In genomic region chr9:114930063-114930812, GRCh38 we compare ENCODE assay signal across 9 cellular contexts. TPM values are rescaled to one million over a fixed set of nuclear protein-coding genes. Genes with fewer than 3 reads are reported as not detected.
DNase-seq lines count a peak whose midpoint lies in the region; ATAC-seq and TF ChIP-seq lines count a peak whose summit lies in the region.
"Had no signal": no experiment of that assay in that cellular context is flagged by ENCODE, and none has a peak within 500 bp of the region (broad histone marks: within the 10 kb centered on the region; RNA-seq: fewer than 3 reads in every experiment).

TSS of gene TNFSF8 (minus strand) at chr9:114930591. CDS start at chr9:114930303, 288 bp downstream.

- CTCF ChIA-PET in Calu3 (lab: Charles Lee), result no interaction called here

- H3K27ac Mint-ChIP-seq in T-helper 17 cell, result peak within 1 kb of the TSS; percentile 100
- H3K27ac Mint-ChIP-seq in activated naive CD8-positive, alpha-beta T cell treated with anti-CD3 and anti-CD28 coated beads, Interleukin-2, amount 50 U/mL, for 24 hours, result peak within 1 kb of the TSS; percentile 96
- H3K27ac Mint-ChIP-seq in Calu3 (ENCODE audit: unreplicated experiment), result no peak within 1 kb of the TSS

- no peaks in the 10 kb centered on the region for H3K27me3 Mint-ChIP-seq in T-helper 17 cell
- no peaks in the 10 kb centered on the region for H3K27me3 Mint-ChIP-seq in activated naive CD8-positive, alpha-beta T cell treated with anti-CD3 and anti-CD28 coated beads, Interleukin-2, amount 50 U/mL, for 24 hours
- H3K27me3 Mint-ChIP-seq in Calu3 (ENCODE audit: unreplicated experiment), result peaks cover 80% of the 10 kb centered on the region

- H3K9me3 Mint-ChIP-seq in activated naive CD8-positive, alpha-beta T cell treated with anti-CD3 and anti-CD28 coated beads, Interleukin-2, amount 50 U/mL, for 24 hours, result no peaks in the 10 kb centered on the region
- H3K9me3 Mint-ChIP-seq in Calu3 (ENCODE audit: low read depth, unreplicated experiment), result no peaks in the 10 kb centered on the region

- peak; percentile 38 to 55 (median 44) for DNase-seq in T-helper 17 cell
- peak; percentile 60 for DNase-seq in activated naive CD8-positive, alpha-beta T cell treated with anti-CD3 and anti-CD28 coated beads, Interleukin-2, amount 50 U/mL, for 24 hours
- DNase-seq in stimulated activated CD4-positive, alpha-beta T cell treated with anti-CD3 and anti-CD28 coated beads, Interleukin-12 subunit alpha, Interleukin-12 subunit beta, amount 100 ng/mL, for 24 hours (ENCODE audit: low read depth in 2 of 2), result peak; percentile 48 to 64
- no peak for DNase-seq in GM03348 (ENCODE audit: low spot score)
- DNase-seq in Calu3, result no peak
- DNase-seq in AG08395 (ENCODE audit: low spot score), result no peak
- DNase-seq in DMS79 treated with DMSO at 0.1 percent for 48 hours (lab: John Stamatoyannopoulos, UW), result no peak

- intact Hi-C loops in Calu3 (cut with micrococcal nuclease; ENCODE audit: unreplicated experiment), result loop anchor here (10.0 kb wide), 1 partner anchor 55 kb away; no protein-coding TSS in a partner anchor

- ATAC-seq in GM18502 (IDR thresholded peaks at IDR 0.05; ENCODE audit: poor library complexity, unreplicated experiment) (peak; percentile 55), T-helper 17 cell (peak; percentile 83)
- ATAC-seq in activated naive CD8-positive, alpha-beta T cell treated with anti-CD3 and anti-CD28 coated beads, Interleukin-2, amount 50 U/mL, for 24 hours, result peak; percentile 83

- H3K4me1 Mint-ChIP-seq in T-helper 17 cell, result peaks cover 48% of the 10 kb centered on the region
- H3K4me1 Mint-ChIP-seq in activated naive CD8-positive, alpha-beta T cell treated with anti-CD3 and anti-CD28 coated beads, Interleukin-2, amount 50 U/mL, for 24 hours, result peaks cover 63% of the 10 kb centered on the region
- H3K4me1 Mint-ChIP-seq in Calu3 (ENCODE audit: low read depth, unreplicated experiment), result no peaks in the 10 kb centered on the region

- BruUV-seq in Calu3 (replicated peaks; lab: Mats Ljungman, UMichigan), result no TSS peak

- no peaks in the 10 kb centered on the region for H3K9me3 ChIP-seq in T-helper 17 cell (ENCODE audit: control insufficient read depth, low read length, poor library complexity, severe bottlenecking)

- H3K36me3 Mint-ChIP-seq in T-helper 17 cell (ENCODE audit: low read depth), result peaks cover 11% of the 10 kb centered on the region
- H3K36me3 Mint-ChIP-seq in activated naive CD8-positive, alpha-beta T cell treated with anti-CD3 and anti-CD28 coated beads, Interleukin-2, amount 50 U/mL, for 24 hours (ENCODE audit: low read depth), result peaks cover 17% of the 10 kb centered on the region
- no peaks in the 10 kb centered on the region for H3K36me3 Mint-ChIP-seq in Calu3 (ENCODE audit: insufficient read depth, unreplicated experiment)

- TF ChIP-seq CTCF in Calu3 (IDR thresholded peaks at IDR 0.05; ENCODE audit: unreplicated experiment), result no peak

- H3K4me3 Mint-ChIP-seq in T-helper 17 cell, result peak within 1 kb of the TSS; percentile 97
- H3K4me3 Mint-ChIP-seq in activated naive CD8-positive, alpha-beta T cell treated with anti-CD3 and anti-CD28 coated beads, Interleukin-2, amount 50 U/mL, for 24 hours, result peak within 1 kb of the TSS; percentile 94
- no peak within 1 kb of the TSS for H3K4me3 Mint-ChIP-seq in Calu3 (ENCODE audit: low read depth, unreplicated experiment)

RNA-seq across cellular contexts. Expression of gene TNFSF8, which starts in this region (rescaled TPM):
- total RNA-seq in T-helper 17 cell (10 to 100 TPM; 45.7 to 47.6 TPM), Calu3 (2022) (not detected in 2 replicates)
- total RNA-seq: astrocyte had no signal

Comparison
In these comparisons a context has a peak if more than half of its experiments do, and no peak if none do; other contexts are left out.
1. RNA of gene TNFSF8 (total RNA-seq): 45.7 to 47.6 TPM in T-helper 17 cell; not detected in Calu3; every median in the first group is over 10 times any median in the second.
2. DNase-seq: peak in T-helper 17 cell (3 of 3), activated naive CD8-positive, alpha-beta T cell treated with anti-CD3 and anti-CD28 coated beads, Interleukin-2, amount 50 U/mL, for 24 hours (single experiment) and stimulated activated CD4-positive, alpha-beta T cell treated with anti-CD3 and anti-CD28 coated beads, Interleukin-12 subunit alpha, Interleukin-12 subunit beta, amount 100 ng/mL, for 24 hours (2 of 2); none in GM03348 (single experiment), Calu3 (single experiment), AG08395 (single experiment) and DMS79 treated with DMSO at 0.1 percent for 48 hours (single experiment).
3. Peak in every context shown above with its lines, with median percentiles within 50 percentile points of each other: ATAC-seq.